ENCODE assay signal across 15 cellular contexts in the genomic region with DNA sequence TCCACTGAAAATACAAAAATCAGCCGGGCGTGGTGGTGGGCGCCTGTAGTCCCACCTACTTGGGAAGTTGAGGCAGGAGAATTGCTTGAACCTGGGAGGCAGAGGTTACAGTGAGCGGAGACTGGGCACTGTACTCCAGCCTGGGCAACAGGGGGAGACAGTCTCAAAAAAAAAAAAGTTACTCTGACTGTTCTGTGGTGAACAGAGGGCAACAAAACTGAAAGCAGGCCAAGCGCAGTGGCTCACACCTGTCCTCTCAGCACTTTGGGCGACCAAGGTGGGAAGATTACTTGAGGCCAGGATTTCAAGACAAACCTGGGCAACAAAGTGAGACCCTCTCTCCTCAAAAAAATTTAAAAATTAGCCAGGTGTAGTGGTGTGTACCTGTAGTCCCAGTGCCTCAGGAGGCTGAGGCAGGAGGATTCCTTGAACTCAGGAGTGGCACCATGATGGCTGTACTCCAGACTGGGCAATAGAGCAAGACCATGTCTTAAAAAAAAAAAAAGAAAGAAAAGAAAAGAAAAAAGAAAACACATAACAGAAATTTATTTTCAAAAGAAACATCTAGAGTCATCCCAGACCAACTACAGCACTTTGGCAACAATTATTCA. TPM values are rescaled to one million over a fixed set of nuclear protein-coding genes. Genes with fewer than 3 reads are reported as not detected.
DNase-seq lines count a peak whose midpoint lies in the region; ATAC-seq, FAIRE-seq and TF ChIP-seq lines count a peak whose summit lies in the region.
"Had no signal": no experiment of that assay in that cellular context is flagged by ENCODE, and none has a peak within 500 bp of the region (broad histone marks: within the 10 kb centered on the region; RNA-seq: fewer than 3 reads in every experiment).

No MANE protein-coding gene starts in this region.

- no peak for FAIRE-seq in pancreas (lab: Jason Lieb, UNC)

- no peak overlapping the region for H2AFZ ChIP-seq in Karpas-422 (ENCODE audit: low read length)

- H3K27ac ChIP-seq in Karpas-422 (ENCODE audit: low read length) (no peak overlapping the region), body of pancreas (no peak overlapping the region), pancreas (no peak overlapping the region)
- H3K27ac ChIP-seq: cardiac muscle cell had no signal

- no peaks in the 10 kb centered on the region for H3K9me3 ChIP-seq in Karpas-422 (ENCODE audit: low read length)
- H3K9me3 ChIP-seq in body of pancreas = no peaks in the 10 kb centered on the region
- H3K9me3 ChIP-seq in pancreas = no peaks in the 10 kb centered on the region
- H3K9me3 ChIP-seq: HAP-1 had no signal

- no peak overlapping the region for H3K9ac ChIP-seq in Karpas-422 (ENCODE audit: low read length)

- no peaks in the 10 kb centered on the region for H4K20me1 ChIP-seq in Karpas-422 (ENCODE audit: insufficient read depth, low read depth, low read length)

- peaks cover 5% of the 10 kb centered on the region for H3K4me1 ChIP-seq in Karpas-422 (ENCODE audit: low read length)
- no peaks in the 10 kb centered on the region for H3K4me1 ChIP-seq in body of pancreas
- no peaks in the 10 kb centered on the region for H3K4me1 ChIP-seq in pancreas
- H3K4me1 ChIP-seq: HAP-1 had no signal

- no peaks in the 10 kb centered on the region for H3K9me2 ChIP-seq in Karpas-422 (replicated peaks; ENCODE audit: insufficient read depth, low read length)

- DNase-seq in activated T-cell treated with anti-CD3 and anti-CD28 coated beads, Interleukin-2, amount 50 U/mL, for 72 hours = no peak
- DNase-seq in activated T-cell treated with anti-CD3 and anti-CD28 coated beads for 4 hours = no peak
- DNase-seq in Karpas-422 = peak; percentile 59
- DNase-seq in body of pancreas = peak in 1 of 4 donors; percentile 16
- no peak for DNase-seq in pancreas
- DNase-seq in GM19238 (ENCODE audit: insufficient read length, low spot score) = no peak
- DNase-seq in cortex of kidney (lab: John Stamatoyannopoulos, UW) = no peak
- DNase-seq in NCI-H2107 treated with DMSO at 0.1 percent for 48 hours (lab: John Stamatoyannopoulos, UW; ENCODE audit: unreplicated experiment) = no peak
- DNase-seq: activated T-cell treated with anti-CD3 and anti-CD28 coated beads, Interleukin-2, amount 50 U/mL, for 1 hour; NCI-H1105 treated with DMSO at 0.1 percent for 48 hours; NK-92 treated with Interleukin-12 subunit alpha and Interleukin-12 subunit beta, amount 100 ng/mL, for 24 hours; occipital lobe; T1000 had no signal

- no peak overlapping the region for H3K4me2 ChIP-seq in Karpas-422 (ENCODE audit: low read depth, low read length, poor library complexity, severe bottlenecking)

- no peaks in the 10 kb centered on the region for H3K9me3 Mint-ChIP-seq in activated T-cell treated with anti-CD3 and anti-CD28 coated beads, Interleukin-2, amount 50 U/mL, for 72 hours

- TF ChIP-seq POLR2A in body of pancreas (IDR thresholded peaks at IDR 0.05) = no peak

- WGBS in body of pancreas, 2 donors = 88 to 93% methylated on average over 6 of the region's 6 CpGs
- 89 to 93% methylated on average over 6 of the region's 6 CpGs for WGBS in pancreas, 2 donors

- no peak overlapping the region for H3K4me3 Mint-ChIP-seq in activated T-cell treated with anti-CD3 and anti-CD28 coated beads, Interleukin-2, amount 50 U/mL, for 72 hours

- H3K4me3 ChIP-seq in Karpas-422 (ENCODE audit: low read length) (no peak overlapping the region), body of pancreas (no peak overlapping the region), pancreas (no peak overlapping the region)
- H3K4me3 ChIP-seq: cardiac muscle cell, HAP-1 had no signal

- peak in 4 of 7 experiments; percentile 12 to 25 (median 18) for TF ChIP-seq CTCF in body of pancreas (IDR thresholded peaks at IDR 0.05)
- no peak for TF ChIP-seq CTCF in pancreas (IDR thresholded peaks at IDR 0.05)

- no peaks in the 10 kb centered on the region for H3K36me3 ChIP-seq in Karpas-422 (ENCODE audit: insufficient read depth, low read length)
- H3K36me3 ChIP-seq in body of pancreas (replicated peaks in 1 of 2; ENCODE audit: insufficient read depth in 1 of 2, low read depth in 2 of 2) = no peaks in the 10 kb centered on the region
- H3K36me3 ChIP-seq in pancreas = no peaks in the 10 kb centered on the region
- H3K36me3 ChIP-seq: cardiac muscle cell, HAP-1 had no signal

- H3K27ac Mint-ChIP-seq in activated T-cell treated with anti-CD3 and anti-CD28 coated beads, Interleukin-2, amount 50 U/mL, for 72 hours = no peak overlapping the region

- peak; percentile 50 to 77 for ATAC-seq in activated T-cell treated with anti-CD3 and anti-CD28 coated beads, Interleukin-2, amount 50 U/mL, for 72 hours (replicated peaks in 1 of 2)
- ATAC-seq in body of pancreas (no peak), pancreas (peak in 3 of 4 donors; percentile 35 to 47 (median 37))

- no peaks in the 10 kb centered on the region for H3K27me3 Mint-ChIP-seq in activated T-cell treated with anti-CD3 and anti-CD28 coated beads, Interleukin-2, amount 50 U/mL, for 72 hours (ENCODE audit: low read depth)

- no peaks in the 10 kb centered on the region for H3K79me2 ChIP-seq in Karpas-422 (ENCODE audit: low read length)

- H3K27me3 ChIP-seq in Karpas-422 (ENCODE audit: low read length) = no peaks in the 10 kb centered on the region
- no peaks in the 10 kb centered on the region for H3K27me3 ChIP-seq in body of pancreas
- no peaks in the 10 kb centered on the region for H3K27me3 ChIP-seq in pancreas
- H3K27me3 ChIP-seq: cardiac muscle cell had no signal

- H3K36me3 Mint-ChIP-seq in activated T-cell treated with anti-CD3 and anti-CD28 coated beads, Interleukin-2, amount 50 U/mL, for 72 hours (ENCODE audit: insufficient read depth in 2 of 2) = no peaks in the 10 kb centered on the region

- intact Hi-C loops in body of pancreas (cut with DNase I) (no loop called here), pancreas (cut with DNase I) (no loop called here)

- no peaks in the 10 kb centered on the region for H3K4me1 Mint-ChIP-seq in activated T-cell treated with anti-CD3 and anti-CD28 coated beads, Interleukin-2, amount 50 U/mL, for 72 hours (ENCODE audit: low read depth)

RNA-seq across cellular contexts. Expression of gene RTN4, which starts 13.6 kb away (rescaled TPM):
- 10 to 100 TPM; 78.8 to 83.3 TPM for total RNA-seq in activated T-cell treated with anti-CD3 and anti-CD28 coated beads, Interleukin-2, amount 50 U/mL, for 72 hours
- total RNA-seq in Karpas-422 (2014; rRNA removed; shearing (Covaris generic); ENCODE audit: low replicate concordance) = 72.3 and 109 TPM in 2 replicates
- 100 to 1,000 TPM; 112 to 215 TPM for total RNA-seq in body of pancreas
- 100 to 1,000 TPM in 1 of 6 donors, 10 to 100 TPM in 5; 38.3 to 105 (median 77.3) TPM for total RNA-seq in pancreas
- polyA plus RNA-seq in pancreas = 10 to 100 TPM; 59.2 to 97.8 TPM

Comparison
In these comparisons a context has a peak if more than half of its experiments do, and no peak if none do; other contexts are left out.
1. CTCF ChIP-seq: peak in body of pancreas (4 of 7); none in pancreas (0 of 4).